24 cellular contexts compared by ENCODE assay signal in the genomic region with DNA sequence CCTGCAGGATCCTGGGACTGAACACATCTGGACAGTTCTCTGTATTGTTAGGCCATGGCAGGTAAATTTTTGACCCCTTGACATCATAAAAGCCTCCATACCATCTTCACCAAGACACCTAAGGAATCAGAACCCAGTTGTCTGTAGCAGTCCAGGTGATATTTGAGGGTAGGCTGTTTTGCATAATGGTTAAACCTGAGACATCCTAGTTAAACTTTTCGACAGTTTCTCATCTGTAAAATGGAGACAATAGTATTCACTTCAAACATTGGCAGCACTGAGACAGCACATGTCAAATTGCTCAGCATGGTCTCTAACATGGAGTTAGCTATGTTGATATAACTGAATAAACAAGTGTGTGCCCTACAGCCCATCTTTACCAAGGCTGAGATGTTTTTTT. TPM values are rescaled to one million over a fixed set of nuclear protein-coding genes. Genes with fewer than 3 reads are reported as not detected.
"Had no signal": no experiment of that assay in that cellular context is flagged by ENCODE, and none has a peak within 500 bp of the region (broad histone marks: within the 10 kb centered on the region; RNA-seq: fewer than 3 reads in every experiment).

No MANE protein-coding gene starts in this region.

- H3K27me3 Mint-ChIP-seq: activated CD4-positive, alpha-beta memory T cell treated with anti-CD3 and anti-CD28 coated beads, Interleukin-2, amount 10 ng/mL, durations not matched to agents 7 days and 5 days; activated CD4-positive, alpha-beta T cell treated with anti-CD3 and anti-CD28 coated beads for 36 hours; activated CD8-positive, alpha-beta memory T cell treated with anti-CD3 and anti-CD28 coated beads, Interleukin-2, amount 10 ng/mL, durations not matched to agents 7 days and 5 days; activated naive CD8-positive, alpha-beta T cell treated with anti-CD3 and anti-CD28 coated beads, Interleukin-2, amount 50 U/mL, for 24 hours; stimulated activated naive CD8-positive, alpha-beta T cell treated with anti-CD3 and anti-CD28 coated beads, Interleukin-15, amount 100 ng/mL, for 72 hours; type B pancreatic cell had no signal

- H3K9me3 ChIP-seq: gastrocnemius medialis, heart left ventricle, left lung had no signal

- H3K9me3 Mint-ChIP-seq: activated CD4-positive, alpha-beta memory T cell treated with anti-CD3 and anti-CD28 coated beads, Interleukin-2, amount 10 ng/mL, durations not matched to agents 7 days and 5 days; activated naive CD4-positive, alpha-beta T cell treated with anti-CD3 and anti-CD28 coated beads for 36 hours; activated naive CD8-positive, alpha-beta T cell treated with anti-CD3 and anti-CD28 coated beads, Interleukin-2, amount 50 U/mL, for 24 hours; nephron progenitor cell; stimulated activated naive CD8-positive, alpha-beta T cell treated with anti-CD3 and anti-CD28 coated beads, Interleukin-15, amount 100 ng/mL, for 72 hours; type B pancreatic cell; WTC11 had no signal

- ATAC-seq: activated CD4-positive, alpha-beta T cell treated with anti-CD3 and anti-CD28 coated beads for 36 hours; activated CD8-positive, alpha-beta memory T cell treated with anti-CD3 and anti-CD28 coated beads, Interleukin-2, amount 10 ng/mL, durations not matched to agents 7 days and 5 days; activated naive CD8-positive, alpha-beta T cell treated with anti-CD3 and anti-CD28 coated beads, Interleukin-2, amount 50 U/mL, for 24 hours; gastrocnemius medialis; heart left ventricle; left lung; sciatic nerve; stimulated activated naive CD8-positive, alpha-beta T cell treated with anti-CD3 and anti-CD28 coated beads, Interleukin-15, amount 100 ng/mL, for 72 hours had no signal

- DNase-seq: activated CD4-positive, alpha-beta memory T cell treated with anti-CD3 and anti-CD28 coated beads, Interleukin-2, amount 10 ng/mL, durations not matched to agents 7 days and 5 days; activated CD4-positive, alpha-beta T cell treated with anti-CD3 and anti-CD28 coated beads for 36 hours; activated CD8-positive, alpha-beta memory T cell treated with anti-CD3 and anti-CD28 coated beads, Interleukin-2, amount 10 ng/mL, durations not matched to agents 7 days and 5 days; activated naive CD4-positive, alpha-beta T cell treated with anti-CD3 and anti-CD28 coated beads for 36 hours; activated naive CD8-positive, alpha-beta T cell treated with anti-CD3 and anti-CD28 coated beads, Interleukin-2, amount 50 U/mL, for 24 hours; aorta; cerebellar nuclear complex; cortex of kidney; erythroblast; gastrocnemius medialis; heart left ventricle; kidney; left lung; mammary epithelial cell; nephron progenitor cell; nucleus accumbens; stimulated activated CD4-positive, alpha-beta T cell treated with anti-CD3 and anti-CD28 coated beads, Interleukin-4, amount 100 ng/mL, for 1 hour; stimulated activated naive CD8-positive, alpha-beta T cell treated with anti-CD3 and anti-CD28 coated beads, Interleukin-15, amount 100 ng/mL, for 72 hours had no signal

- FAIRE-seq: endometrium, kidney, TTC549 had no signal

- H3K4me3 ChIP-seq: gastrocnemius medialis, heart left ventricle, left lung, smooth muscle cell had no signal

- H3K27me3 ChIP-seq: gastrocnemius medialis, heart left ventricle, left lung had no signal

- H3K4me1 ChIP-seq: left lung had no signal

- H3K36me3 ChIP-seq: left lung had no signal

- H3K27ac Mint-ChIP-seq: activated CD4-positive, alpha-beta memory T cell treated with anti-CD3 and anti-CD28 coated beads, Interleukin-2, amount 10 ng/mL, durations not matched to agents 7 days and 5 days; activated CD8-positive, alpha-beta memory T cell treated with anti-CD3 and anti-CD28 coated beads, Interleukin-2, amount 10 ng/mL, durations not matched to agents 7 days and 5 days; activated naive CD4-positive, alpha-beta T cell treated with anti-CD3 and anti-CD28 coated beads for 36 hours; activated naive CD8-positive, alpha-beta T cell treated with anti-CD3 and anti-CD28 coated beads, Interleukin-2, amount 50 U/mL, for 24 hours; nephron progenitor cell; type B pancreatic cell; WTC11 had no signal

- H3K4me3 Mint-ChIP-seq: activated CD4-positive, alpha-beta memory T cell treated with anti-CD3 and anti-CD28 coated beads, Interleukin-2, amount 10 ng/mL, durations not matched to agents 7 days and 5 days; activated CD4-positive, alpha-beta T cell treated with anti-CD3 and anti-CD28 coated beads for 36 hours; activated CD8-positive, alpha-beta memory T cell treated with anti-CD3 and anti-CD28 coated beads, Interleukin-2, amount 10 ng/mL, durations not matched to agents 7 days and 5 days; activated naive CD4-positive, alpha-beta T cell treated with anti-CD3 and anti-CD28 coated beads for 36 hours; activated naive CD8-positive, alpha-beta T cell treated with anti-CD3 and anti-CD28 coated beads, Interleukin-2, amount 50 U/mL, for 24 hours; nephron progenitor cell; stimulated activated naive CD8-positive, alpha-beta T cell treated with anti-CD3 and anti-CD28 coated beads, Interleukin-15, amount 100 ng/mL, for 72 hours; type B pancreatic cell; WTC11 had no signal

RNA-seq across cellular contexts. Expression of a gene that starts 48.2 kb away (rescaled TPM):
- total RNA-seq: gastrocnemius medialis, mammary epithelial cell, smooth muscle cell had no signal
